In the genomic region with DNA sequence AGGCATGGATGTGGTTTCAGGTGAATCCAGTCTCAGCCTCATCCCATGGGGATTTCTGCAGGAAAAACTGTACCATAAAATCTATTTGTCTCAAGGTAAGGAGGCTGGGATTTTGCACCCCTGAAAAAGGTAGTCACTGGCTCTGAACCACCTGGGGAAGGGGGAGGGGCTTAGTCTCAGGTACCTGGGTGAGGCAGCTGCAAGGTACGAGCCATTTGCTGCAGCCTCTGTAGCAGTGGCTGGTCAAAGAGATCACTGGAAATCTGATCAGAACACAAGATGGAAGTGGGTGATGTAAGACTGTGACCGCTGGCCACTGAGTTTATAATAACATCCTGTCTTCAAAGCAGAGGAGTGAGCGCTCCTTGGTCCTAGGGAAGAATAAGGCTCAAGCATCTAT, we compare ENCODE assay signal across 26 cellular contexts.
"Had no signal": no experiment of that assay in that cellular context is flagged by ENCODE, and none has a peak within 500 bp of the region (broad histone marks: within the 10 kb centered on the region; RNA-seq: fewer than 3 reads in every experiment).

No MANE protein-coding gene starts in this region.

- H2AFZ ChIP-seq: PC-9 had no signal

- H3K4me3 ChIP-seq: PC-9 had no signal

- H3K27ac Mint-ChIP-seq: activated B cell treated with CpG ODN at 0.5 μM for 24 hours; activated CD4-positive, alpha-beta T cell treated with anti-CD3 and anti-CD28 coated beads, Interleukin-2, amount 10 ng/mL, durations not matched to agents 24 days and 14 days; activated CD8-positive, alpha-beta memory T cell treated with anti-CD3 and anti-CD28 coated beads, Interleukin-2, amount 10 ng/mL, durations not matched to agents 7 days and 5 days; activated naive CD4-positive, alpha-beta T cell treated with anti-CD3 and anti-CD28 coated beads, Interleukin-2, amount 50 U/mL, for 24 hours; activated T-cell treated with anti-CD3 and anti-CD28 coated beads, Interleukin-2, amount 50 U/mL, for 24 hours; activated T-helper 1 cell treated with anti-CD3 and anti-CD28 coated beads, Interleukin-12 subunit alpha, Interleukin-12 subunit beta, Interleukin-2, Interleukin-4 antibody, amounts not matched to agents 30 ng/mL and 10 ng/mL and 1 ng/mL, durations not matched to agents 14 hours and 24 hours and 36 hours; T-helper 17 cell had no signal

- H3K4me2 ChIP-seq: PC-9 had no signal

- H3K9me3 Mint-ChIP-seq: activated B cell treated with CpG ODN at 0.5 μM for 24 hours; activated naive CD4-positive, alpha-beta T cell treated with anti-CD3 and anti-CD28 coated beads, Interleukin-2, amount 50 U/mL, for 24 hours; activated T-cell treated with anti-CD3 and anti-CD28 coated beads, Interleukin-2, amount 50 U/mL, for 24 hours; activated T-helper 1 cell treated with anti-CD3 and anti-CD28 coated beads, Interleukin-12 subunit alpha, Interleukin-12 subunit beta, Interleukin-2, Interleukin-4 antibody, amounts not matched to agents 30 ng/mL and 10 ng/mL and 1 ng/mL, durations not matched to agents 14 hours and 24 hours and 36 hours had no signal

- H3K27me3 Mint-ChIP-seq: activated CD4-positive, alpha-beta T cell treated with anti-CD3 and anti-CD28 coated beads, Interleukin-2, amount 10 ng/mL, durations not matched to agents 24 days and 14 days; activated CD8-positive, alpha-beta memory T cell treated with anti-CD3 and anti-CD28 coated beads, Interleukin-2, amount 10 ng/mL, durations not matched to agents 7 days and 5 days; activated naive CD4-positive, alpha-beta T cell treated with anti-CD3 and anti-CD28 coated beads, Interleukin-2, amount 50 U/mL, for 24 hours; activated T-cell treated with anti-CD3 and anti-CD28 coated beads, Interleukin-2, amount 50 U/mL, for 24 hours; T-helper 17 cell had no signal

- DNase-seq: activated B cell treated with CpG ODN at 0.5 μM for 24 hours; activated CD4-positive, alpha-beta T cell treated with anti-CD3 and anti-CD28 coated beads for 1 hour; activated CD4-positive, alpha-beta T cell treated with anti-CD3 and anti-CD28 coated beads, Interleukin-2, amount 10 ng/mL, durations not matched to agents 24 days and 14 days; activated CD4-positive, alpha-beta T cell treated with anti-CD3 and anti-CD28 coated beads, Interleukin-2, amount 50 U/mL, for 48 hours; activated CD8-positive, alpha-beta memory T cell treated with anti-CD3 and anti-CD28 coated beads, Interleukin-2, amount 10 ng/mL, durations not matched to agents 7 days and 5 days; activated effector memory CD4-positive, alpha-beta T cell treated with Interleukin-2 at 50 U/mL for 16 hours; activated naive CD4-positive, alpha-beta T cell; activated T-cell treated with anti-CD3 and anti-CD28 coated beads, Interleukin-2, amount 50 U/mL, for 24 hours; aorta; central memory CD4-positive, alpha-beta T cell; Kasumi-1; KBM-7; NCI-H1048; NCI-H146; NCI-H187 treated with DMSO at 0.1 percent for 48 hours; NCI-H2081 treated with DMSO at 0.1 percent for 48 hours; NCI-H446; NCI-H526 treated with DMSO at 0.1 percent for 48 hours; NCI-H82; NK-92 treated with Interleukin-12 subunit alpha and Interleukin-12 subunit beta, amount 100 ng/mL, for 24 hours; PC-9; SIG-M5; T-helper 17 cell; T-helper 9 cell had no signal

- ATAC-seq: activated CD8-positive, alpha-beta memory T cell treated with anti-CD3 and anti-CD28 coated beads, Interleukin-2, amount 10 ng/mL, durations not matched to agents 7 days and 5 days; T-helper 17 cell had no signal

- H3K4me3 Mint-ChIP-seq: activated B cell treated with CpG ODN at 0.5 μM for 24 hours; activated CD4-positive, alpha-beta T cell treated with anti-CD3 and anti-CD28 coated beads, Interleukin-2, amount 10 ng/mL, durations not matched to agents 24 days and 14 days; activated CD8-positive, alpha-beta memory T cell treated with anti-CD3 and anti-CD28 coated beads, Interleukin-2, amount 10 ng/mL, durations not matched to agents 7 days and 5 days; activated naive CD4-positive, alpha-beta T cell treated with anti-CD3 and anti-CD28 coated beads, Interleukin-2, amount 50 U/mL, for 24 hours; activated T-cell treated with anti-CD3 and anti-CD28 coated beads, Interleukin-2, amount 50 U/mL, for 24 hours; activated T-helper 1 cell treated with anti-CD3 and anti-CD28 coated beads, Interleukin-12 subunit alpha, Interleukin-12 subunit beta, Interleukin-2, Interleukin-4 antibody, amounts not matched to agents 30 ng/mL and 10 ng/mL and 1 ng/mL, durations not matched to agents 14 hours and 24 hours and 36 hours; T-helper 17 cell had no signal

- H3K4me1 Mint-ChIP-seq: activated B cell treated with CpG ODN at 0.5 μM for 24 hours; activated CD4-positive, alpha-beta T cell treated with anti-CD3 and anti-CD28 coated beads, Interleukin-2, amount 10 ng/mL, durations not matched to agents 24 days and 14 days; activated CD8-positive, alpha-beta memory T cell treated with anti-CD3 and anti-CD28 coated beads, Interleukin-2, amount 10 ng/mL, durations not matched to agents 7 days and 5 days; activated naive CD4-positive, alpha-beta T cell treated with anti-CD3 and anti-CD28 coated beads, Interleukin-2, amount 50 U/mL, for 24 hours; T-helper 17 cell had no signal

- H3K36me3 Mint-ChIP-seq: activated CD8-positive, alpha-beta memory T cell treated with anti-CD3 and anti-CD28 coated beads, Interleukin-2, amount 10 ng/mL, durations not matched to agents 7 days and 5 days; activated naive CD4-positive, alpha-beta T cell treated with anti-CD3 and anti-CD28 coated beads, Interleukin-2, amount 50 U/mL, for 24 hours had no signal

- H3K27ac ChIP-seq: PC-9 had no signal
